19 cellular contexts compared by ENCODE assay signal in genomic region chr6:130466052-130466743, GRCh38.
"Had no signal": no experiment of that assay in that cellular context is flagged by ENCODE, and none has a peak within 500 bp of the region (broad histone marks: within the 10 kb centered on the region; RNA-seq: fewer than 3 reads in every experiment).

No MANE protein-coding gene starts in this region.

- H3K4me3 ChIP-seq: ascending aorta, dorsolateral prefrontal cortex, lung, suprapubic skin, vagina had no signal

- H3K36me3 Mint-ChIP-seq: mesothelial cell of epicardium; natural killer cell treated with Interleukin-12 subunit alpha and Interleukin-12 subunit beta and Interleukin-15 and Interleukin-18, amount 100 ng/mL, for 72 hours had no signal

- H3K27me3 ChIP-seq: ascending aorta, suprapubic skin, vagina had no signal

- H3K4me3 Mint-ChIP-seq: activated CD4-positive, alpha-beta memory T cell treated with anti-CD3 and anti-CD28 coated beads, Interleukin-2, amount 10 ng/mL, durations not matched to agents 7 days and 5 days; activated naive CD4-positive, alpha-beta T cell treated with anti-CD3 and anti-CD28 coated beads for 36 hours; activated T-cell treated with anti-CD3 and anti-CD28 coated beads, Interleukin-2, amount 50 U/mL, for 24 hours; mesothelial cell of epicardium; natural killer cell treated with Interleukin-12 subunit alpha and Interleukin-12 subunit beta and Interleukin-15 and Interleukin-18, amount 100 ng/mL, for 72 hours; stimulated activated naive CD8-positive, alpha-beta T cell treated with anti-CD3 and anti-CD28 coated beads, Interleukin-15, amount 100 ng/mL, for 72 hours had no signal

- ATAC-seq: left lobe of liver had no signal

- H3K27ac Mint-ChIP-seq: activated CD4-positive, alpha-beta memory T cell treated with anti-CD3 and anti-CD28 coated beads, Interleukin-2, amount 10 ng/mL, durations not matched to agents 7 days and 5 days; activated naive CD4-positive, alpha-beta T cell treated with anti-CD3 and anti-CD28 coated beads for 36 hours; activated T-cell treated with anti-CD3 and anti-CD28 coated beads, Interleukin-2, amount 50 U/mL, for 24 hours; mesothelial cell of epicardium; natural killer cell treated with Interleukin-12 subunit alpha and Interleukin-12 subunit beta and Interleukin-15 and Interleukin-18, amount 100 ng/mL, for 72 hours; stimulated activated naive CD8-positive, alpha-beta T cell treated with anti-CD3 and anti-CD28 coated beads, Interleukin-15, amount 100 ng/mL, for 72 hours had no signal

- H3K4me1 ChIP-seq: ascending aorta, suprapubic skin, vagina had no signal

- H3K9me3 ChIP-seq: ascending aorta, suprapubic skin, vagina had no signal

- DNase-seq: activated CD4-positive, alpha-beta memory T cell treated with anti-CD3 and anti-CD28 coated beads, Interleukin-2, amount 10 ng/mL, durations not matched to agents 7 days and 5 days; activated CD4-positive, alpha-beta T cell treated with anti-CD3 and anti-CD28 coated beads for 48 hours; activated CD4-positive, CD25-positive, alpha-beta regulatory T cell; activated naive CD4-positive, alpha-beta T cell treated with anti-CD3 and anti-CD28 coated beads for 36 hours; activated T-cell treated with anti-CD3 and anti-CD28 coated beads, Interleukin-2, amount 50 U/mL, for 24 hours; dorsolateral prefrontal cortex; kidney; nucleus accumbens; stimulated activated naive CD8-positive, alpha-beta T cell treated with anti-CD3 and anti-CD28 coated beads, Interleukin-15, amount 100 ng/mL, for 72 hours had no signal

- FAIRE-seq: colon, frontal cortex, kidney had no signal

- H3K27ac ChIP-seq: ascending aorta, dorsolateral prefrontal cortex, epithelial cell of prostate, suprapubic skin, vagina had no signal

- H3K27me3 Mint-ChIP-seq: activated T-cell treated with anti-CD3 and anti-CD28 coated beads, Interleukin-2, amount 50 U/mL, for 24 hours had no signal

- H3K36me3 ChIP-seq: ascending aorta, suprapubic skin, vagina had no signal

- H3K9me3 Mint-ChIP-seq: activated CD4-positive, alpha-beta memory T cell treated with anti-CD3 and anti-CD28 coated beads, Interleukin-2, amount 10 ng/mL, durations not matched to agents 7 days and 5 days; activated naive CD4-positive, alpha-beta T cell treated with anti-CD3 and anti-CD28 coated beads for 36 hours; activated T-cell treated with anti-CD3 and anti-CD28 coated beads, Interleukin-2, amount 50 U/mL, for 24 hours; mesothelial cell of epicardium had no signal
